ENCODE assay signal across 26 cellular contexts in genomic region chr10:30390207-30390606, GRCh38.
"Had no signal": no experiment of that assay in that cellular context is flagged by ENCODE, and none has a peak within 500 bp of the region (broad histone marks: within the 10 kb centered on the region; RNA-seq: fewer than 3 reads in every experiment).

No MANE protein-coding gene starts in this region.

- H3K4me1 ChIP-seq: colonic mucosa, foreskin keratinocyte had no signal

- ATAC-seq: effector memory CD8-positive, alpha-beta T cell; esophagus mucosa; foreskin keratinocyte; gastrocnemius medialis; gastroesophageal sphincter; heart left ventricle; heart right ventricle had no signal

- H3K27ac ChIP-seq: colonic mucosa, coronary artery, dorsolateral prefrontal cortex, epithelial cell of prostate, esophagus muscularis mucosa, esophagus squamous epithelium, foreskin keratinocyte, gastrocnemius medialis, gastroesophageal sphincter, heart left ventricle, heart right ventricle had no signal

- FAIRE-seq: endometrium, frontal cortex had no signal

- H3K27me3 ChIP-seq: colonic mucosa, esophagus muscularis mucosa, gastroesophageal sphincter, heart left ventricle had no signal

- H3K9me3 ChIP-seq: colonic mucosa, esophagus muscularis mucosa, esophagus squamous epithelium, gastrocnemius medialis, gastroesophageal sphincter, heart left ventricle, heart right ventricle had no signal

- H3K36me3 ChIP-seq: colonic mucosa, esophagus muscularis mucosa, esophagus squamous epithelium, gastrocnemius medialis, gastroesophageal sphincter, heart left ventricle, heart right ventricle had no signal

- DNase-seq: colonic mucosa; cortex of kidney; dermis blood vessel endothelial cell; dorsolateral prefrontal cortex; effector CD4-positive, alpha-beta T cell; effector CD8-positive, alpha-beta T cell; effector memory CD4-positive, alpha-beta T cell; effector memory CD8-positive, alpha-beta T cell; endodermal cell; erythroblast; esophagus squamous epithelium; foreskin fibroblast; foreskin keratinocyte; foreskin melanocyte; gastrocnemius medialis; glutamatergic neuron; head of caudate nucleus; heart left ventricle; heart right ventricle had no signal

- H3K4me3 ChIP-seq: colonic mucosa, coronary artery, dorsolateral prefrontal cortex, esophagus muscularis mucosa, esophagus squamous epithelium, gastrocnemius medialis, gastroesophageal sphincter, heart left ventricle, heart right ventricle had no signal
